8 cellular contexts compared by ENCODE assay signal in genomic region chr16:11256657-11257130, GRCh38. TPM values are rescaled to one million over a fixed set of nuclear protein-coding genes. Genes with fewer than 3 reads are reported as not detected.
DNase-seq lines count a peak whose midpoint lies in the region; ATAC-seq, FAIRE-seq and TF ChIP-seq lines count a peak whose summit lies in the region.

No MANE protein-coding gene starts in this region.

- peak overlapping the region; percentile 87 for H2AFZ ChIP-seq in mammary epithelial cell (ENCODE audit: low read depth, low read length)

- no peak for TF ChIP-seq CTCF in GM12875 (IDR thresholded peaks at IDR 0.05; ENCODE audit: borderline replicate concordance, insufficient read depth, low read depth, low read length)
- TF ChIP-seq CTCF in mammary epithelial cell (conservative IDR thresholded peaks at IDR 0.05 in 1 of 2, IDR thresholded peaks at IDR 0.05 in 1 of 2; ENCODE audit: extremely low read depth in 1 of 2, insufficient read depth in 1 of 2, low read depth in 1 of 2, low read length in 2 of 2), result no peak

- CTCF ChIA-PET in mammary epithelial cell (lab: Charles Lee; ENCODE audit: low non-redundant PET), result interaction anchor here (0.7 to 1.0 kb wide), 3 partner anchors 285 to 299 kb away, joined by 5 to 7 read pairs (median 5); no protein-coding TSS in a partner anchor

- in situ Hi-C loops in mammary epithelial cell (cut with MboI; ENCODE audit: low sequenced_read_pairs in 2 of 2), result loop anchor here in 1 of 2 donors (5.0 kb wide), 1 partner anchor 294 kb away; no protein-coding TSS in a partner anchor

- DNase-seq in RCC 7860 (ENCODE audit: low spot score) (peak; percentile 28), mammary epithelial cell (peak; percentile 60), islet precursor cell (peak; percentile 87), AML-193 (lab: John Stamatoyannopoulos, UW) (no peak), cerebellar cortex (ENCODE audit: low spot score) (no peak)
- DNase-seq in stimulated activated CD4-positive, alpha-beta T cell treated with anti-CD3 and anti-CD28 coated beads, Interleukin-12 subunit alpha, Interleukin-12 subunit beta, amount 100 ng/mL, for 48 hours (ENCODE audit: low read depth in 2 of 3, low spot score in 1 of 3), result peak in 2 of 3 donors; percentile 44 to 68

- WGBS in mammary epithelial cell (ENCODE audit: low coverage, missing lambda C conversion rate), result 0% methylated on average over 4 of the region's 32 CpGs

- H3K36me3 ChIP-seq in mammary epithelial cell (ENCODE audit: insufficient read depth, low read length), result no peaks in the 10 kb centered on the region

- H3K79me2 ChIP-seq in mammary epithelial cell (ENCODE audit: insufficient read depth, low read length), result peaks cover 22% of the 10 kb centered on the region

- FAIRE-seq in RCC 7860 (lab: Jason Lieb, UNC), result no peak

- H3K9ac ChIP-seq in mammary epithelial cell (ENCODE audit: insufficient read depth, low read length), result peak overlapping the region; percentile 83

- BruUV-seq in mammary epithelial cell (replicated peaks; lab: Mats Ljungman, UMichigan), result no TSS peak

- H3K4me3 ChIP-seq in GM12875 (ENCODE audit: low read depth, low read length) (peak overlapping the region; percentile 75), mammary epithelial cell (replicated peaks in 1 of 3; ENCODE audit: insufficient read depth in 1 of 3, low read depth in 2 of 3, low read length in 3 of 3) (peak overlapping the region; percentile 65 to 79 (median 68))

- no peaks in the 10 kb centered on the region for H3K9me3 ChIP-seq in mammary epithelial cell (replicated peaks; ENCODE audit: insufficient read depth, low read length)

- dilution Hi-C loops in mammary epithelial cell (cut with HindIII; ENCODE audit: low sequenced_read_pairs), result loop anchor here (5.0 kb wide), 1 partner anchor 41 kb away; no protein-coding TSS in a partner anchor

- peak overlapping the region; percentile 95 for H3K4me2 ChIP-seq in mammary epithelial cell (ENCODE audit: insufficient read depth, low read depth, low read length)

- H3K27me3 ChIP-seq in mammary epithelial cell (ENCODE audit: insufficient read depth, low read length), result no peaks in the 10 kb centered on the region

- peak overlapping the region; percentile 60 for H3K27ac ChIP-seq in mammary epithelial cell (ENCODE audit: insufficient read depth, low read depth, low read length)

- H3K4me1 ChIP-seq in mammary epithelial cell (ENCODE audit: insufficient read depth, low read length), result peaks cover 23% of the 10 kb centered on the region

- intact Hi-C loops in mammary epithelial cell (cut with micrococcal nuclease), result loop anchor here (1.0 to 5.0 kb wide), 5 partner anchors 74 to 292 kb away; no protein-coding TSS in a partner anchor

- no peak for ATAC-seq in GM19455 (IDR thresholded peaks at IDR 0.05; ENCODE audit: unreplicated experiment)

- no peaks in the 10 kb centered on the region for H4K20me1 ChIP-seq in mammary epithelial cell (ENCODE audit: insufficient read depth, low read length)

RNA-seq across cellular contexts. Expression of gene SOCS1, which starts 0.7 kb away (rescaled TPM):
- total RNA-seq in mammary epithelial cell, result 1 to 10 TPM; 2.0 to 7.9 TPM
- 3.5 TPM for polyA plus RNA-seq in mammary epithelial cell
- polyA minus RNA-seq in mammary epithelial cell, result 1.4 TPM

RNA-seq across cellular contexts. Expression of gene TNP2, which starts 12.4 kb away (rescaled TPM):
- not detected for total RNA-seq in mammary epithelial cell
- polyA plus RNA-seq in mammary epithelial cell, result not detected
- not detected for polyA minus RNA-seq in mammary epithelial cell

RNA-seq across cellular contexts. Expression of gene PRM3, which starts 16.7 kb away (rescaled TPM):
- not detected for total RNA-seq in mammary epithelial cell
- polyA plus RNA-seq in mammary epithelial cell, result not detected
- polyA minus RNA-seq in mammary epithelial cell, result not detected

RNA-seq across cellular contexts. Expression of gene PRM2, which starts 19.6 kb away (rescaled TPM):
- not detected for total RNA-seq in mammary epithelial cell
- not detected for polyA plus RNA-seq in mammary epithelial cell
- polyA minus RNA-seq in mammary epithelial cell, result not detected

RNA-seq across cellular contexts. Expression of gene PRM1, which starts 24.4 kb away (rescaled TPM):
- total RNA-seq in mammary epithelial cell, result not detected
- polyA plus RNA-seq in mammary epithelial cell, result not detected
- polyA minus RNA-seq in mammary epithelial cell, result not detected

Comparison
In these comparisons a context has a peak if more than half of its experiments do, and no peak if none do; other contexts are left out.
1. DNase-seq: peak in RCC 7860 (single experiment), mammary epithelial cell (single experiment), islet precursor cell (single experiment) and stimulated activated CD4-positive, alpha-beta T cell treated with anti-CD3 and anti-CD28 coated beads, Interleukin-12 subunit alpha, Interleukin-12 subunit beta, amount 100 ng/mL, for 48 hours (2 of 3); none in AML-193 (0 of 2) and cerebellar cortex (single experiment).